ENCODE assay signal across 1 cellular context in the genomic region with DNA sequence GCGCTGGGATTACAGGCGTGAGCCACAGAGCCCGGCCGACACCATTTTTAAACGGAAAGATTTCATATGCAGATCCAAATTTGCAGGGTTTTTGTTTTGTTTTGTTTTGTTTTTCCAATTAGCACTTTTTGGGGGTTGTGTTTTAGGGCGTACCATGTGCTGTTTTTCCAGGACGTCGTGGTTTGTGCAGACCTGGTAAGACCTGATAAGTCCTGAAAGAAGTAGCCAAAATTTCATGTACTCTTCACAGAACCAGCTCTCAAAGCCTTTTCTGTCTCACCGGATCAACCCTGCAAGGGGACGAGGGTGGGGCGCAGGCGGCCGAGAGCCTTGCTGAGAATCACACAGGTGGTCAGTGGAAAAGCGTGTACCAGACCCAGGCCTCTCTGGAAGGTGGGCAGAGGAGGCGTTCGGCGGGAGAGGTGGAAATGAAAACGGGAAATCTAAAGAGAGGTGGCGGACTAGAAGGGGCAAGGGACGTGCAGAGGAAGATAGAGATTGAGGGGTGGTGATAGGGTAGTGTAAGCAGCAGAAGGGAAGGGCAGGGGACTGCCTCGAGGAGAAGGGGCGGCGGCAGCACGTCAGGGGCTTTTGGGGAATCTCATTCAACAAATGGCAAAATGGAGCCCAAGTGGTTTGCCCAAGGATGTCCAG.
TF ChIP-seq lines count a peak whose summit lies in the region.

No MANE protein-coding gene starts in this region.

TF ChIP-seq in HepG2, 621 proteins besides CTCF, POLR2A, EP300 and RAD21 (continues in another document):
- TF ChIP-seq CHD2 (IDR thresholded peaks at IDR 0.05; ENCODE audit: low read depth, low read length) (no peak), ZNF580 (CRISPR knock-in tag; IDR thresholded peaks at IDR 0.05; ENCODE audit: borderline replicate concordance, low read depth) (no peak), ZBTB33 (CRISPR knock-in tag; IDR thresholded peaks at IDR 0.05) (0 out of 2 replicates have a peak, but pooled peaks have one; percentile 32), HMG20B (CRISPR knock-in tag; conservative IDR thresholded peaks at IDR 0.05) (no peak), CENPX (CRISPR knock-in tag; IDR thresholded peaks at IDR 0.05) (no peak), ZFY (CRISPR knock-in tag; IDR thresholded peaks at IDR 0.05) (peak; percentile 9; the same call in 1 of the 2 replicates), NFAT5 (CRISPR knock-in tag; IDR thresholded peaks at IDR 0.05) (no peak), DR1 (CRISPR knock-in tag; IDR thresholded peaks at IDR 0.05) (no peak), ZNF691 (CRISPR knock-in tag; IDR thresholded peaks at IDR 0.05; ENCODE audit: borderline replicate concordance, low read depth) (0 out of 2 replicates have a peak, but pooled peaks have one; percentile 16), ZNF333 (CRISPR knock-in tag; IDR thresholded peaks at IDR 0.05; ENCODE audit: borderline replicate concordance) (no peak), ZSCAN22 (CRISPR knock-in tag; IDR thresholded peaks at IDR 0.05) (0 out of 2 replicates have a peak, but pooled peaks have one; percentile 12), RXRB (CRISPR knock-in tag; IDR thresholded peaks at IDR 0.05; ENCODE audit: borderline replicate concordance) (0 out of 2 replicates have a peak, but pooled peaks have one; percentile 9), ZNF414 (CRISPR knock-in tag; IDR thresholded peaks at IDR 0.05) (0 out of 2 replicates have a peak, but pooled peaks have one; percentile 3), TBX2 (CRISPR knock-in tag; IDR thresholded peaks at IDR 0.05; ENCODE audit: borderline replicate concordance) (no peak), ZNF709 (CRISPR knock-in tag; IDR thresholded peaks at IDR 0.05) (peak; percentile 43; the same call in 1 of the 2 replicates), MXI1 (IDR thresholded peaks at IDR 0.05; ENCODE audit: borderline replicate concordance, low read depth, low read length) (no peak), RBM39 (IDR thresholded peaks at IDR 0.05; ENCODE audit: low read depth, low read length, poor library complexity, severe bottlenecking) (no peak), ZNF17 (CRISPR knock-in tag; IDR thresholded peaks at IDR 0.05) (0 out of 2 replicates have a peak, but pooled peaks have one; percentile 17), SAP130 (CRISPR knock-in tag; IDR thresholded peaks at IDR 0.05; ENCODE audit: low read depth) (0 out of 2 replicates have a peak, but pooled peaks have one; percentile 2), CEBPG (CRISPR knock-in tag; IDR thresholded peaks at IDR 0.05) (no peak), BORCS8-MEF2B (CRISPR knock-in tag; IDR thresholded peaks at IDR 0.05) (0 out of 2 replicates have a peak, but pooled peaks have one; percentile 2), REPIN1 (CRISPR knock-in tag; IDR thresholded peaks at IDR 0.05; ENCODE audit: borderline replicate concordance, low read depth) (0 out of 2 replicates have a peak, but pooled peaks have one; percentile 21), IRF9 (CRISPR knock-in tag; IDR thresholded peaks at IDR 0.05; ENCODE audit: borderline replicate concordance) (0 out of 2 replicates have a peak, but pooled peaks have one; percentile 30), MNT (IDR thresholded peaks at IDR 0.05) (peak; percentile 42; the same call in 1 of the 2 replicates)
- TF ChIP-seq, protein P1, sequence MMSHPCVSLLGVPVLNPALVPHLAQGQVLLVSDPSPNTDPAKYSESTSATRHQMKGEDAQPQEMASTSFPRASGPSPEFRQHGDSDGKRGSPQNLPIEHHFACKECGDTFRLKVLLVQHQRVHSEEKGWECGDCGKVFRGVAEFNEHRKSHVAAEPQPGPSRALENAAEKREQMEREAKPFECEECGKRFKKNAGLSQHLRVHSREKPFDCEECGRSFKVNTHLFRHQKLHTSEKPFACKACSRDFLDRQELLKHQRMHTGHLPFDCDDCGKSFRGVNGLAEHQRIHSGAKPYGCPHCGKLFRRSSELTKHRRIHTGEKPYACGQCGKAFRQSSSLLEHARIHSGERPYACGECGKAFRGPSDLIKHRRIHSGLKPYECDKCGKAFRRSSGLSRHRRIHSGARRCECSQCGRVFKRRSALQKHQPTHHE (CRISPR knock-in tag; IDR thresholded peaks at IDR 0.05; ENCODE audit: borderline replicate concordance), result 0 out of 2 replicates have a peak, but pooled peaks have one; percentile 18
- TF ChIP-seq, protein P2, sequence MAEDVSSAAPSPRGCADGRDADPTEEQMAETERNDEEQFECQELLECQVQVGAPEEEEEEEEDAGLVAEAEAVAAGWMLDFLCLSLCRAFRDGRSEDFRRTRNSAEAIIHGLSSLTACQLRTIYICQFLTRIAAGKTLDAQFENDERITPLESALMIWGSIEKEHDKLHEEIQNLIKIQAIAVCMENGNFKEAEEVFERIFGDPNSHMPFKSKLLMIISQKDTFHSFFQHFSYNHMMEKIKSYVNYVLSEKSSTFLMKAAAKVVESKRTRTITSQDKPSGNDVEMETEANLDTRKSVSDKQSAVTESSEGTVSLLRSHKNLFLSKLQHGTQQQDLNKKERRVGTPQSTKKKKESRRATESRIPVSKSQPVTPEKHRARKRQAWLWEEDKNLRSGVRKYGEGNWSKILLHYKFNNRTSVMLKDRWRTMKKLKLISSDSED (CRISPR knock-in tag; IDR thresholded peaks at IDR 0.05), result no peak
- TF ChIP-seq, protein P3, sequence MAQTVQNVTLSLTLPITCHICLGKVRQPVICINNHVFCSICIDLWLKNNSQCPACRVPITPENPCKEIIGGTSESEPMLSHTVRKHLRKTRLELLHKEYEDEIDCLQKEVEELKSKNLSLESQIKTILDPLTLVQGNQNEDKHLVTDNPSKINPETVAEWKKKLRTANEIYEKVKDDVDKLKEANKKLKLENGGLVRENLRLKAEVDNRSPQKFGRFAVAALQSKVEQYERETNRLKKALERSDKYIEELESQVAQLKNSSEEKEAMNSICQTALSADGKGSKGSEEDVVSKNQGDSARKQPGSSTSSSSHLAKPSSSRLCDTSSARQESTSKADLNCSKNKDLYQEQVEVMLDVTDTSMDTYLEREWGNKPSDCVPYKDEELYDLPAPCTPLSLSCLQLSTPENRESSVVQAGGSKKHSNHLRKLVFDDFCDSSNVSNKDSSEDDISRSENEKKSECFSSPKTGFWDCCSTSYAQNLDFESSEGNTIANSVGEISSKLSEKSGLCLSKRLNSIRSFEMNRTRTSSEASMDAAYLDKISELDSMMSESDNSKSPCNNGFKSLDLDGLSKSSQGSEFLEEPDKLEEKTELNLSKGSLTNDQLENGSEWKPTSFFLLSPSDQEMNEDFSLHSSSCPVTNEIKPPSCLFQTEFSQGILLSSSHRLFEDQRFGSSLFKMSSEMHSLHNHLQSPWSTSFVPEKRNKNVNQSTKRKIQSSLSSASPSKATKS (CRISPR knock-in tag; IDR thresholded peaks at IDR 0.05), result 0 out of 2 replicates have a peak, but pooled peaks have one; percentile 44
- TF ChIP-seq, protein P4, sequence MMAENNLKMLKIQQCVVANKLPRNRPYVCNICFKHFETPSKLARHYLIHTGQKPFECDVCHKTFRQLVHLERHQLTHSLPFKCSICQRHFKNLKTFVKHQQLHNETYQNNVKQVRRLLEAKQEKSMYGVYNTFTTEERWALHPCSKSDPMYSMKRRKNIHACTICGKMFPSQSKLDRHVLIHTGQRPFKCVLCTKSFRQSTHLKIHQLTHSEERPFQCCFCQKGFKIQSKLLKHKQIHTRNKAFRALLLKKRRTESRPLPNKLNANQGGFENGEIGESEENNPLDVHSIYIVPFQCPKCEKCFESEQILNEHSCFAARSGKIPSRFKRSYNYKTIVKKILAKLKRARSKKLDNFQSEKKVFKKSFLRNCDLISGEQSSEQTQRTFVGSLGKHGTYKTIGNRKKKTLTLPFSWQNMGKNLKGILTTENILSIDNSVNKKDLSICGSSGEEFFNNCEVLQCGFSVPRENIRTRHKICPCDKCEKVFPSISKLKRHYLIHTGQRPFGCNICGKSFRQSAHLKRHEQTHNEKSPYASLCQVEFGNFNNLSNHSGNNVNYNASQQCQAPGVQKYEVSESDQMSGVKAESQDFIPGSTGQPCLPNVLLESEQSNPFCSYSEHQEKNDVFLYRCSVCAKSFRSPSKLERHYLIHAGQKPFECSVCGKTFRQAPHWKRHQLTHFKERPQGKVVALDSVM (CRISPR knock-in tag; IDR thresholded peaks at IDR 0.05), result peak; percentile 35; the same call in 1 of the 2 replicates
